ENCODE assay signal across 21 cellular contexts in genomic region chr10:32023264-32023663, GRCh38. TPM values are rescaled to one million over a fixed set of nuclear protein-coding genes. Genes with fewer than 3 reads are reported as not detected.
DNase-seq lines count a peak whose midpoint lies in the region; ATAC-seq, FAIRE-seq and TF ChIP-seq lines count a peak whose summit lies in the region.
"Had no signal": no experiment of that assay in that cellular context is flagged by ENCODE, and none has a peak within 500 bp of the region (broad histone marks: within the 10 kb centered on the region; RNA-seq: fewer than 3 reads in every experiment).

No MANE protein-coding gene starts in this region.

- H3K27ac ChIP-seq in GM12878 (ENCODE audit: control insufficient read depth, insufficient read depth), result no peak overlapping the region
- peak overlapping the region; percentile 28 for H3K27ac ChIP-seq in neutrophil
- H3K27ac ChIP-seq in PC-9, result no peak overlapping the region
- no peak overlapping the region for H3K27ac ChIP-seq in trophoblast cell (ENCODE audit: low read depth, low read length)
- H3K27ac ChIP-seq: coronary artery, pancreas, RWPE1, vagina had no signal

- peaks cover 11 to 36% of the 10 kb centered on the region in 2 donors for H3K36me3 Mint-ChIP-seq in activated T-cell treated with anti-CD3 and anti-CD28 coated beads, Interleukin-2, amount 50 U/mL, for 72 hours (ENCODE audit: insufficient read depth in 2 of 2)

- no peak for ATAC-seq in activated T-cell treated with anti-CD3 and anti-CD28 coated beads, Interleukin-2, amount 50 U/mL, for 72 hours (replicated peaks in 1 of 2)
- peak; percentile 55 for ATAC-seq in GM12878
- ATAC-seq: pancreas had no signal

- in situ Hi-C loops in GM12878 (cut with MboI), result no loop called here

- no peak overlapping the region for H3K23ac ChIP-seq in trophoblast cell (ENCODE audit: low read length)

- no peak overlapping the region for H2BK5ac ChIP-seq in trophoblast cell (ENCODE audit: low read depth, low read length, poor library complexity)

- no peak for TF ChIP-seq EP300 in GM12878 (IDR thresholded peaks at IDR 0.05; ENCODE audit: borderline replicate concordance in 1 of 2, control insufficient read depth in 1 of 2, low read depth in 2 of 2, low read length in 2 of 2)

- no peaks in the 10 kb centered on the region for H3K79me1 ChIP-seq in trophoblast cell (ENCODE audit: low read length)

- no peaks in the 10 kb centered on the region for H3K27me3 Mint-ChIP-seq in activated T-cell treated with anti-CD3 and anti-CD28 coated beads, Interleukin-2, amount 50 U/mL, for 72 hours (ENCODE audit: low read depth)

- DNase-seq in activated T-cell treated with anti-CD3 and anti-CD28 coated beads, Interleukin-2, amount 50 U/mL, for 72 hours, result no peak
- DNase-seq in activated T-cell treated with anti-CD3 and anti-CD28 coated beads, Interleukin-2, amount 50 U/mL, for 1 hour, result no peak
- no peak for DNase-seq in GM12892 (ENCODE audit: insufficient read length)
- no peak for DNase-seq in GM12878 (ENCODE audit: low read depth, low spot score)
- DNase-seq in PC-9, result no peak
- DNase-seq in trophoblast cell, result no peak
- DNase-seq in NCI-H69 (lab: John Stamatoyannopoulos, UW), result no peak
- DNase-seq: activated effector memory CD4-positive, alpha-beta T cell treated with anti-CD3 and anti-CD28 coated beads, Interleukin-2, amount 50 U/mL, for 16 hours; COR-L47; foreskin fibroblast; GOT3; hypothalamus; NCI-H1092; pancreas; substantia nigra; SW 1271 had no signal

- no peaks in the 10 kb centered on the region for H3K4me1 Mint-ChIP-seq in activated T-cell treated with anti-CD3 and anti-CD28 coated beads, Interleukin-2, amount 50 U/mL, for 72 hours (ENCODE audit: low read depth)

- no peak overlapping the region for H4K8ac ChIP-seq in trophoblast cell (ENCODE audit: low read depth, low read length)

- H3K9me2 ChIP-seq in PC-9 (ENCODE audit: insufficient read depth), result no peaks in the 10 kb centered on the region

- CTCF ChIA-PET in GM12878 (lab: Yijun Ruan, JAX) (interaction anchor here (0.5 to 1.2 kb wide), 5 partner anchors 12 to 355 kb away, joined by 3 to 10 read pairs (median 3); no protein-coding TSS in a partner anchor), PC-9 (lab: Charles Lee) (no interaction called here)

- peaks cover 3% of the 10 kb centered on the region; the same call in 1 of the 2 replicates for H3K4me1 ChIP-seq in GM12878 (ENCODE audit: control insufficient read depth, insufficient read depth, low read length)
- H3K4me1 ChIP-seq in neutrophil (ENCODE audit: control insufficient read depth in 1 of 2, insufficient read depth in 1 of 2, low read depth in 1 of 2, low read length in 1 of 2), result no peaks in the 10 kb centered on the region
- no peaks in the 10 kb centered on the region for H3K4me1 ChIP-seq in PC-9 (replicated peaks; ENCODE audit: insufficient read depth)
- no peaks in the 10 kb centered on the region for H3K4me1 ChIP-seq in trophoblast cell (ENCODE audit: control insufficient read depth in 1 of 2, insufficient read depth in 2 of 2, low read length in 2 of 2)
- H3K4me1 ChIP-seq: pancreas, vagina had no signal

- intact Hi-C loops in GM12878 (cut with micrococcal nuclease; ENCODE audit: unreplicated experiment), result no loop called here
- intact Hi-C loops in PC-9 (cut with micrococcal nuclease; ENCODE audit: unreplicated experiment), result no loop called here

- H3K4me3 Mint-ChIP-seq in activated T-cell treated with anti-CD3 and anti-CD28 coated beads, Interleukin-2, amount 50 U/mL, for 72 hours, result no peak overlapping the region

- H3K4ac ChIP-seq in trophoblast cell (ENCODE audit: low read depth, low read length), result no peak overlapping the region

- H4K12ac ChIP-seq in trophoblast cell (ENCODE audit: low read depth, low read length), result no peak overlapping the region

- no peak overlapping the region for H2BK120ac ChIP-seq in trophoblast cell (ENCODE audit: insufficient read depth, low read length, poor library complexity)

- no peak overlapping the region for H3K18ac ChIP-seq in trophoblast cell (ENCODE audit: low read length)

- H3K9ac ChIP-seq in GM12878 (ENCODE audit: control insufficient read depth, insufficient read depth, low read length) (no peak overlapping the region), trophoblast cell (ENCODE audit: low read length) (no peak overlapping the region)

- H3K36me3 ChIP-seq in GM12878 (ENCODE audit: control insufficient read depth in 2 of 2, insufficient read depth in 2 of 2, low read length in 1 of 2) (peaks cover 4 to 42% of the 10 kb centered on the region in 2 experiments), neutrophil (peaks cover 79% of the 10 kb centered on the region), PC-9 (ENCODE audit: low read depth) (peaks cover 26% of the 10 kb centered on the region; the same call in 1 of the 2 replicates), trophoblast cell (ENCODE audit: control insufficient read depth in 1 of 2, insufficient read depth in 2 of 2, low read length in 2 of 2) (peaks cover 25 to 31% of the 10 kb centered on the region in 2 experiments)

- no peak overlapping the region for H2BK12ac ChIP-seq in trophoblast cell (ENCODE audit: low read length)

- H3K79me2 ChIP-seq in GM12878 (ENCODE audit: control insufficient read depth, insufficient read depth, low read length) (no peaks in the 10 kb centered on the region; the same call in 1 of the 2 replicates), PC-9 (ENCODE audit: low read depth) (0 out of 2 replicates have a peak, but pooled peaks cover 7% of the 10 kb centered on the region), trophoblast cell (ENCODE audit: control insufficient read depth, insufficient read depth, low read length, poor library complexity) (no peaks in the 10 kb centered on the region)

- H3K27me3 ChIP-seq in GM12878 (replicated peaks in 1 of 2; ENCODE audit: control insufficient read depth in 2 of 2, insufficient read depth in 2 of 2, low read length in 1 of 2), result no peaks in the 10 kb centered on the region
- no peaks in the 10 kb centered on the region for H3K27me3 ChIP-seq in neutrophil
- no peaks in the 10 kb centered on the region for H3K27me3 ChIP-seq in PC-9 (ENCODE audit: insufficient read depth, low read depth)
- H3K27me3 ChIP-seq in trophoblast cell (ENCODE audit: insufficient read depth, low read length), result no peaks in the 10 kb centered on the region
- H3K27me3 ChIP-seq: pancreas, vagina had no signal

- TF ChIP-seq CTCF in GM12878 (IDR thresholded peaks at IDR 0.05 in 2 of 3, conservative IDR thresholded peaks at IDR 0.05 in 1 of 3; ENCODE audit: control insufficient read depth in 2 of 3, extremely low read depth in 1 of 3, insufficient read depth in 1 of 3, low read depth in 3 of 3, low read length in 3 of 3) (no peak), neutrophil (IDR thresholded peaks at IDR 0.05) (no peak), PC-9 (conservative IDR thresholded peaks at IDR 0.05) (no peak)

- no peak for TF ChIP-seq POLR2A in GM12892 (IDR thresholded peaks at IDR 0.05; ENCODE audit: low read depth, low read length)
- TF ChIP-seq POLR2A in GM12878 (IDR thresholded peaks at IDR 0.05; ENCODE audit: low read depth, low read length), result no peak

- H3K27ac Mint-ChIP-seq in activated T-cell treated with anti-CD3 and anti-CD28 coated beads, Interleukin-2, amount 50 U/mL, for 72 hours, result peak overlapping the region; percentile 79

- no peak for TF ChIP-seq RAD21 in GM12878 (IDR thresholded peaks at IDR 0.05; ENCODE audit: insufficient read depth, low read depth, low read length)

- H4K20me1 ChIP-seq in GM12878 (ENCODE audit: control insufficient read depth, insufficient read depth) (no peaks in the 10 kb centered on the region), PC-9 (ENCODE audit: insufficient read depth) (peaks cover 8% of the 10 kb centered on the region)

- H4K91ac ChIP-seq in trophoblast cell (ENCODE audit: low read depth, low read length), result no peak overlapping the region

- SMC1A ChIA-PET in GM12878 (lab: Charles Lee; ENCODE audit: uncharacterized antibody, unreplicated experiment), result interaction anchor here (0.7 to 1.7 kb wide), 9 partner anchors 9 to 264 kb away, joined by 3 to 9 read pairs (median 3); no protein-coding TSS in a partner anchor

- POLR2A ChIA-PET in GM12878 (lab: Charles Lee) (interaction anchor here (0.6 to 0.9 kb wide), 2 partner anchors 17 to 94 kb away, joined by 3 read pairs; no protein-coding TSS in a partner anchor), PC-9 (lab: Charles Lee; ENCODE audit: unreplicated experiment) (interaction anchor here (0.7 kb wide), 1 partner anchor 1639 kb away, joined by 4 read pairs; no protein-coding TSS in a partner anchor)

- RAD21 ChIA-PET in GM12878 (lab: Charles Lee; ENCODE audit: unreplicated experiment), result interaction anchor here (1.0 to 2.5 kb wide), 5 partner anchors 16 to 162 kb away, joined by 3 to 15 read pairs (median 3); partner anchors contain the start of gene KIF5B

- 0 out of 2 replicates have a peak, but pooled peaks cover 5% of the 10 kb centered on the region for H3F3A ChIP-seq in PC-9 (ENCODE audit: insufficient read depth, low read depth)

- H2AK5ac ChIP-seq in trophoblast cell (ENCODE audit: low read length), result no peak overlapping the region

- FAIRE-seq in GM12892 (lab: Jason Lieb, UNC) (peak; percentile 64), GM12878 (lab: Jason Lieb, UNC) (no peak)
- FAIRE-seq: astrocyte had no signal

- WGBS in GM12878 (ENCODE audit: insufficient coverage, insufficient replicate concordance, low lambda C conversion rate, missing lambda C conversion rate), result 27% methylated on average over 1 of the region's 1 CpG
- no CpG with 5 or more reads among the region's 1 CpG for WGBS in trophoblast cell (ENCODE audit: extremely low coverage, insufficient coverage, insufficient read length)

- no peak overlapping the region for H3K14ac ChIP-seq in trophoblast cell (ENCODE audit: low read length)

- H3K9me3 ChIP-seq in GM12878 (replicated peaks; ENCODE audit: control insufficient read depth, insufficient read depth, low read length) (no peaks in the 10 kb centered on the region), neutrophil (no peaks in the 10 kb centered on the region), PC-9 (ENCODE audit: insufficient read depth, low read depth) (no peaks in the 10 kb centered on the region), trophoblast cell (ENCODE audit: insufficient read depth, low read depth, low read length) (no peaks in the 10 kb centered on the region)
- H3K9me3 ChIP-seq: pancreas, vagina had no signal

- no peak overlapping the region for H3K4me3 ChIP-seq in GM12878
- no peak overlapping the region for H3K4me3 ChIP-seq in neutrophil (ENCODE audit: low read depth in 1 of 2, low read length in 1 of 2)
- H3K4me3 ChIP-seq in PC-9, result no peak overlapping the region
- no peak overlapping the region for H3K4me3 ChIP-seq in trophoblast cell (ENCODE audit: low read depth, low read length)
- H3K4me3 ChIP-seq: coronary artery, pancreas, vagina had no signal

- H3K4me2 ChIP-seq in GM12878 (ENCODE audit: control insufficient read depth, insufficient read depth), result no peak overlapping the region
- no peak overlapping the region for H3K4me2 ChIP-seq in PC-9
- no peak overlapping the region for H3K4me2 ChIP-seq in trophoblast cell (ENCODE audit: low read length)

- no peaks in the 10 kb centered on the region for H3K9me3 Mint-ChIP-seq in activated T-cell treated with anti-CD3 and anti-CD28 coated beads, Interleukin-2, amount 50 U/mL, for 72 hours

- no peak overlapping the region for H2AFZ ChIP-seq in GM12878 (ENCODE audit: control insufficient read depth, low read depth, low read length)
- no peak overlapping the region for H2AFZ ChIP-seq in PC-9
- H2AFZ ChIP-seq in trophoblast cell (ENCODE audit: insufficient read depth, low read length, poor library complexity), result no peak overlapping the region

- BruUV-seq in GM12878 (replicated peaks; lab: Mats Ljungman, UMichigan) (no TSS peak), PC-9 (replicated peaks; lab: Mats Ljungman, UMichigan) (no TSS peak)

RNA-seq across cellular contexts. Expression of gene KIF5B, which starts 33.0 kb away (rescaled TPM):
- total RNA-seq in activated T-cell treated with anti-CD3 and anti-CD28 coated beads, Interleukin-2, amount 50 U/mL, for 72 hours, result 10 to 100 TPM; 68.7 to 74.4 TPM
- polyA plus RNA-seq in GM12892 (2012; ENCODE audit: missing spikeins), result 32.3 TPM
- 40.4 and 42.7 TPM in 2 replicates for total RNA-seq in GM12878 (2013; cell fraction: nucleolus; rRNA removed)
- total RNA-seq in GM12878 (2014; rRNA removed) (32.6 and 38.7 TPM in 2 replicates), GM12878 (2014; rRNA removed; fragmentation: Illumina TruSeq; extraction: Trizol) (46.3 and 47.4 TPM in 2 replicates), GM12878 (2021) (41.3 and 42.3 TPM in 2 replicates), PC-9 (2021) (64.9 and 76.9 TPM in 2 replicates)
- polyA plus RNA-seq in GM12878 (2011; ENCODE audit: low read depth), result 14.0 TPM
- polyA plus RNA-seq in GM12878 (2011; rRNA removed) (27.9 and 45.7 TPM in 2 replicates), GM12878 (2014; fragmentation: Illumina TruSeq; extraction: Trizol) (44.8 and 55.7 TPM in 2 replicates), GM12878 (2014; fragmentation: Nextera tagmentation; extraction: Ambion mirVana) (10 to 100 TPM; 14.7 to 15.3 TPM), GM12878 (2014; rRNA removed) (22.4 and 25.2 TPM in 2 replicates), GM12878 (2016; fragmentation: Nextera tagmentation; extraction: Ambion mirVana) (10 to 100 TPM; 33.5 to 34.0 TPM)
- 8.2 and 9.0 TPM in 2 replicates for polyA plus RNA-seq in GM12878 (2011; cell fraction: cytosol; rRNA removed)
- 13.7 and 18.2 TPM in 2 replicates for polyA plus RNA-seq in GM12878 (2011; cell fraction: nucleus; rRNA removed)
- 21.0 and 25.6 TPM in 2 replicates for polyA plus RNA-seq in GM12878 (2012)
- polyA minus RNA-seq in GM12878 (2011; rRNA and poly(A)+ RNA removed), result 15.8 and 29.3 TPM in 2 replicates
- polyA minus RNA-seq in GM12878 (2011; cell fraction: cytosol; rRNA and poly(A)+ RNA removed), result 12.6 and 15.2 TPM in 2 replicates
- 11.5 and 18.0 TPM in 2 replicates for polyA minus RNA-seq in GM12878 (2011; cell fraction: nucleus; rRNA and poly(A)+ RNA removed)
- 99.0 and 102 TPM in 2 replicates for polyA plus RNA-seq in trophoblast cell (2013)
